Comparison of ENCODE assay signal across 8 cellular contexts in genomic region chr13:49444517-49445395, GRCh38. TPM values are rescaled to one million over a fixed set of nuclear protein-coding genes. Genes with fewer than 3 reads are reported as not detected.
A peak's percentile ranks its signal among the peaks of the same experiment; 100 is the strongest.
DNase-seq lines count a peak whose midpoint lies in the region; ATAC-seq and TF ChIP-seq lines count a peak whose summit lies in the region.

No MANE protein-coding gene starts in this region.

- in situ Hi-C loops in G401 (cut with HindIII; ENCODE audit: low sequenced_read_pairs), result no loop called here

- DNase-seq in G401 (ENCODE audit: low spot score) (peak; percentile 80), HCEC 1CT (peak; percentile 63), NCI-H460 (ENCODE audit: extremely low read depth, low read depth) (peak; percentile 21), fibroblast of mammary gland (ENCODE audit: low read depth) (peak; percentile 87), NCI-H345 (lab: John Stamatoyannopoulos, UW) (no peak)
- DNase-seq in activated CD8-positive, alpha-beta memory T cell treated with anti-CD3 and anti-CD28 coated beads, Interleukin-2, amount 50 U/mL, for 4 hours, result peak; percentile 26

- no peaks in the 10 kb centered on the region for H3K9me3 Mint-ChIP-seq in nephron

- H3K27ac Mint-ChIP-seq in nephron, result peak overlapping the region; percentile 80 to 100 (median 97)

- peaks cover 12% of the 10 kb centered on the region for H3K4me1 Mint-ChIP-seq in nephron

- peak overlapping the region; percentile 93 for H3K4me3 ChIP-seq in fibroblast of mammary gland (ENCODE audit: control insufficient read depth, low read depth, low read length)

- TF ChIP-seq CTCF in fibroblast of mammary gland (conservative IDR thresholded peaks at IDR 0.05; ENCODE audit: control insufficient read depth, insufficient read depth, low read depth, low read length), result no peak
- TF ChIP-seq CTCF in nephron (IDR thresholded peaks at IDR 0.05; ENCODE audit: unreplicated experiment in 3 of 3), result no peak

- no peaks in the 10 kb centered on the region for H3K36me3 Mint-ChIP-seq in nephron (ENCODE audit: low read depth)

- ATAC-seq in HG02610 (IDR thresholded peaks at IDR 0.05; ENCODE audit: unreplicated experiment), result no peak

- H3K27me3 Mint-ChIP-seq in nephron (ENCODE audit: low read depth), result no peaks in the 10 kb centered on the region

- H3K4me3 Mint-ChIP-seq in nephron, result peak overlapping the region; percentile 93 to 95 (median 94)

RNA-seq across cellular contexts. Expression of gene SETDB2, which starts 0.7 kb away (rescaled TPM):
- total RNA-seq in G401 (2014; rRNA removed; shearing (Covaris generic)), result 14.9 and 15.8 TPM in 2 replicates
- 7.3 and 8.1 TPM in 2 replicates for total RNA-seq in NCI-H460 (2014; rRNA removed; shearing (Covaris generic))
- 4.0 and 5.0 TPM in 2 replicates for polyA plus RNA-seq in NCI-H460 (2014; cell fraction: nucleus; rRNA removed)

RNA-seq across cellular contexts. Expression of gene CAB39L, which starts 0.9 kb away (rescaled TPM):
- total RNA-seq in G401 (2014; rRNA removed; shearing (Covaris generic)), result 22.2 and 42.4 TPM in 2 replicates
- 5.7 and 6.7 TPM in 2 replicates for total RNA-seq in NCI-H460 (2014; rRNA removed; shearing (Covaris generic))
- 0.97 and 1.2 TPM in 2 replicates for polyA plus RNA-seq in NCI-H460 (2014; cell fraction: nucleus; rRNA removed)

RNA-seq across cellular contexts. Expression of gene PHF11, which starts 51.0 kb away (rescaled TPM):
- total RNA-seq in G401 (2014; rRNA removed; shearing (Covaris generic)), result 26.3 and 28.4 TPM in 2 replicates
- total RNA-seq in NCI-H460 (2014; rRNA removed; shearing (Covaris generic)), result 9.2 and 9.4 TPM in 2 replicates
- 19.8 and 34.5 TPM in 2 replicates for polyA plus RNA-seq in NCI-H460 (2014; cell fraction: nucleus; rRNA removed)
